12 cellular contexts compared by ENCODE assay signal in genomic region chr1:8456306-8456912, GRCh38.
DNase-seq lines count a peak whose midpoint lies in the region; ATAC-seq and TF ChIP-seq lines count a peak whose summit lies in the region.
"Had no signal": no experiment of that assay in that cellular context is flagged by ENCODE, and none has a peak within 500 bp of the region (broad histone marks: within the 10 kb centered on the region; RNA-seq: fewer than 3 reads in every experiment).

No MANE protein-coding gene starts in this region.

- no peaks in the 10 kb centered on the region for H4K20me1 ChIP-seq in GM23338 (replicated peaks; ENCODE audit: insufficient read depth)

- no peak for ATAC-seq in GM23338
- no peak for ATAC-seq in HG03520 (IDR thresholded peaks at IDR 0.05; ENCODE audit: unreplicated experiment)
- ATAC-seq: T-cell had no signal

- H3K79me2 ChIP-seq in GM23338 (replicated peaks; ENCODE audit: insufficient read depth): peaks cover 75% of the 10 kb centered on the region

- peaks cover 5% of the 10 kb centered on the region; the same call in 1 of the 2 replicates for H3K9me2 ChIP-seq in GM23338 (ENCODE audit: insufficient read depth)

- H3F3A ChIP-seq in GM23338 (replicated peaks; ENCODE audit: low read depth): no peaks in the 10 kb centered on the region

- peaks cover 42% of the 10 kb centered on the region for H3K4me1 Mint-ChIP-seq in GM23338

- no peak for DNase-seq in GM23338 (ENCODE audit: low spot score)
- DNase-seq in glomerular visceral epithelial cell (ENCODE audit: extremely low spot score): peak; percentile 30
- peak; percentile 60 for DNase-seq in pulmonary artery endothelial cell (ENCODE audit: low read depth, low spot score)
- DNase-seq in NK-92 (lab: John Stamatoyannopoulos, UW; ENCODE audit: unreplicated experiment): no peak
- no peak for DNase-seq in ecto neural progenitor cell (ENCODE audit: low spot score)
- DNase-seq in NCI-H69 (lab: John Stamatoyannopoulos, UW): no peak
- DNase-seq: DMS153, T-cell had no signal

- no peaks in the 10 kb centered on the region for H3K36me3 ChIP-seq in GM23338 (ENCODE audit: insufficient read depth)

- H3K36me3 Mint-ChIP-seq in GM23338 (ENCODE audit: low read depth): peaks cover 7% of the 10 kb centered on the region

- no peaks in the 10 kb centered on the region for H3K27me3 ChIP-seq in GM23338 (ENCODE audit: insufficient read depth)

- H3K27ac Mint-ChIP-seq in GM23338: peak overlapping the region; percentile 8
- H3K27ac Mint-ChIP-seq: activated naive CD8-positive, alpha-beta T cell; stimulated activated naive CD8-positive, alpha-beta T cell treated with anti-CD3 and anti-CD28 coated beads, Interleukin-15, Interleukin-2, amounts not matched to agents 100 ng/mL and 50 ng/mL, for 24 hours; T-cell had no signal

- peak overlapping the region; percentile 12; the same call in 1 of the 2 replicates for H3K27ac ChIP-seq in GM23338 (ENCODE audit: low read depth)
- peak overlapping the region; percentile 25 for H3K27ac ChIP-seq in angular gyrus (ENCODE audit: low read depth, low read length)

- no peaks in the 10 kb centered on the region for H3K27me3 Mint-ChIP-seq in GM23338 (ENCODE audit: insufficient read depth, low read depth, poor library complexity)
- H3K27me3 Mint-ChIP-seq: activated naive CD8-positive, alpha-beta T cell; stimulated activated naive CD8-positive, alpha-beta T cell treated with anti-CD3 and anti-CD28 coated beads, Interleukin-15, Interleukin-2, amounts not matched to agents 100 ng/mL and 50 ng/mL, for 24 hours; T-cell had no signal

- H3K9me3 Mint-ChIP-seq in GM23338: no peaks in the 10 kb centered on the region
- H3K9me3 Mint-ChIP-seq: stimulated activated naive CD8-positive, alpha-beta T cell treated with anti-CD3 and anti-CD28 coated beads, Interleukin-15, Interleukin-2, amounts not matched to agents 100 ng/mL and 50 ng/mL, for 24 hours; T-cell had no signal

- H3K4me3 ChIP-seq in GM23338: no peak overlapping the region

- H3K4me1 ChIP-seq in GM23338 (ENCODE audit: insufficient read depth): peaks cover 36% of the 10 kb centered on the region

- no peak overlapping the region for H2AFZ ChIP-seq in GM23338

- H3K4me3 Mint-ChIP-seq in GM23338: no peak overlapping the region
- H3K4me3 Mint-ChIP-seq: activated naive CD8-positive, alpha-beta T cell; stimulated activated naive CD8-positive, alpha-beta T cell treated with anti-CD3 and anti-CD28 coated beads, Interleukin-15, Interleukin-2, amounts not matched to agents 100 ng/mL and 50 ng/mL, for 24 hours; T-cell had no signal

- no peak overlapping the region for H3K4me2 ChIP-seq in GM23338

- no peak for TF ChIP-seq CTCF in GM23338 (conservative IDR thresholded peaks at IDR 0.05; ENCODE audit: low read depth in 2 of 2)

TF ChIP-seq in GM23338, 12 proteins besides CTCF, POLR2A, EP300 and RAD21:
- TF ChIP-seq POLR2AphosphoS5 (IDR thresholded peaks at IDR 0.05; ENCODE audit: low read depth) (no peak), JUNB (IDR thresholded peaks at IDR 0.05; ENCODE audit: unreplicated experiment) (no peak), CREB1 (CRISPR knock-in tag; IDR thresholded peaks at IDR 0.05; ENCODE audit: low read depth) (no peak), ZNF462 (CRISPR knock-in tag; IDR thresholded peaks at IDR 0.05) (no peak), ZNF114 (CRISPR knock-in tag; IDR thresholded peaks at IDR 0.05) (no peak), NANOG (IDR thresholded peaks at IDR 0.05; ENCODE audit: borderline replicate concordance) (no peak), STAT1 (IDR thresholded peaks at IDR 0.05; ENCODE audit: unreplicated experiment) (no peak), EZH2 (IDR thresholded peaks at IDR 0.05; ENCODE audit: low read depth, unreplicated experiment) (no peak), ZNF331 (CRISPR knock-in tag; IDR thresholded peaks at IDR 0.05; ENCODE audit: low read depth) (no peak)
- TF ChIP-seq, protein P1, sequence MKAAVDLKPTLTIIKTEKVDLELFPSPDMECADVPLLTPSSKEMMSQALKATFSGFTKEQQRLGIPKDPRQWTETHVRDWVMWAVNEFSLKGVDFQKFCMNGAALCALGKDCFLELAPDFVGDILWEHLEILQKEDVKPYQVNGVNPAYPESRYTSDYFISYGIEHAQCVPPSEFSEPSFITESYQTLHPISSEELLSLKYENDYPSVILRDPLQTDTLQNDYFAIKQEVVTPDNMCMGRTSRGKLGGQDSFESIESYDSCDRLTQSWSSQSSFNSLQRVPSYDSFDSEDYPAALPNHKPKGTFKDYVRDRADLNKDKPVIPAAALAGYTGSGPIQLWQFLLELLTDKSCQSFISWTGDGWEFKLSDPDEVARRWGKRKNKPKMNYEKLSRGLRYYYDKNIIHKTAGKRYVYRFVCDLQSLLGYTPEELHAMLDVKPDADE (IDR thresholded peaks at IDR 0.05): no peak

Comparison
In these comparisons a context has a peak if more than half of its experiments do, and no peak if none do; other contexts are left out.
1. DNase-seq: peak in glomerular visceral epithelial cell (single experiment) and pulmonary artery endothelial cell (single experiment); none in GM23338 (single experiment), NK-92 (single experiment), ecto neural progenitor cell (single experiment) and NCI-H69 (single experiment).